In genomic region chr21:43613755-43614638, GRCh38 we compare ENCODE assay signal across 20 cellular contexts. TPM values are rescaled to one million over a fixed set of nuclear protein-coding genes. Genes with fewer than 3 reads are reported as not detected.
DNase-seq lines count a peak whose midpoint lies in the region; ATAC-seq, FAIRE-seq and TF ChIP-seq lines count a peak whose summit lies in the region.
"Had no signal": no experiment of that assay in that cellular context is flagged by ENCODE, and none has a peak within 500 bp of the region (broad histone marks: within the 10 kb centered on the region; RNA-seq: fewer than 3 reads in every experiment).

No MANE protein-coding gene starts in this region.

- peaks cover 7% of the 10 kb centered on the region for H3K27me3 Mint-ChIP-seq in activated T-helper 1 cell treated with anti-CD3 and anti-CD28 coated beads, Interleukin-12 subunit alpha, Interleukin-12 subunit beta, Interleukin-2, Interleukin-4 antibody, amounts not matched to agents 30 ng/mL and 10 ng/mL and 1 ng/mL, durations not matched to agents 14 hours and 24 hours and 36 hours (ENCODE audit: insufficient read depth)
- H3K27me3 Mint-ChIP-seq: progenitor cell of endocrine pancreas had no signal

- H3K27ac Mint-ChIP-seq in activated T-helper 1 cell treated with anti-CD3 and anti-CD28 coated beads, Interleukin-12 subunit alpha, Interleukin-12 subunit beta, Interleukin-2, Interleukin-4 antibody, amounts not matched to agents 30 ng/mL and 10 ng/mL and 1 ng/mL, durations not matched to agents 14 hours and 24 hours and 36 hours: no peak overlapping the region
- H3K27ac Mint-ChIP-seq: activated naive CD4-positive, alpha-beta T cell treated with anti-CD3 and anti-CD28 coated beads for 36 hours; H9; progenitor cell of endocrine pancreas had no signal

- H3K4me1 ChIP-seq in SJCRH30 (peaks cover 41% of the 10 kb centered on the region), Peyer's patch (peaks cover 0 to 21% (median 3%) of the 10 kb centered on the region in 4 donors)

- no peak for TF ChIP-seq CTCF in Peyer's patch (IDR thresholded peaks at IDR 0.05)

- no peaks in the 10 kb centered on the region for H3K9me3 Mint-ChIP-seq in activated T-helper 1 cell treated with anti-CD3 and anti-CD28 coated beads, Interleukin-12 subunit alpha, Interleukin-12 subunit beta, Interleukin-2, Interleukin-4 antibody, amounts not matched to agents 30 ng/mL and 10 ng/mL and 1 ng/mL, durations not matched to agents 14 hours and 24 hours and 36 hours
- H3K9me3 Mint-ChIP-seq: activated naive CD4-positive, alpha-beta T cell treated with anti-CD3 and anti-CD28 coated beads for 36 hours; H9 had no signal

- DNase-seq in CMK (ENCODE audit: low read depth): peak; percentile 31
- DNase-seq in GM18507 (ENCODE audit: extremely low spot score, insufficient read length, low read depth): peak; percentile 18
- DNase-seq in SJCRH30: peak; percentile 51 to 70
- DNase-seq in fibroblast of peridontal ligament (ENCODE audit: extremely low read depth): peak; percentile 74
- no peak for DNase-seq in Ammon's horn (ENCODE audit: low spot score)
- no peak for DNase-seq in activated T-helper 1 cell treated with anti-CD3 and anti-CD28 coated beads, Interleukin-12 subunit alpha, Interleukin-12 subunit beta, Interleukin-2, Interleukin-4 antibody, amounts not matched to agents 30 ng/mL and 10 ng/mL and 1 ng/mL, durations not matched to agents 14 hours and 24 hours and 36 hours (ENCODE audit: low spot score)
- no peak for DNase-seq in Peyer's patch
- DNase-seq: activated naive CD4-positive, alpha-beta T cell treated with anti-CD3 and anti-CD28 coated beads for 36 hours; BE2C; DMS79; H9; heart left ventricle; NCI-H1694 treated with DMSO at 0.1 percent for 48 hours; NCI-H526 treated with DMSO at 0.1 percent for 48 hours; stimulated activated CD4-positive, alpha-beta T cell treated with anti-CD3 and anti-CD28 coated beads, Interleukin-15, amount 100 ng/mL, for 24 hours; thyroid gland had no signal

- peaks cover 9% of the 10 kb centered on the region for H3K4me1 Mint-ChIP-seq in activated T-helper 1 cell treated with anti-CD3 and anti-CD28 coated beads, Interleukin-12 subunit alpha, Interleukin-12 subunit beta, Interleukin-2, Interleukin-4 antibody, amounts not matched to agents 30 ng/mL and 10 ng/mL and 1 ng/mL, durations not matched to agents 14 hours and 24 hours and 36 hours (ENCODE audit: low read depth)

- no peak for TF ChIP-seq POLR2A in Peyer's patch (IDR thresholded peaks at IDR 0.05)

- FAIRE-seq in GM18507 (lab: Jason Lieb, UNC): peak; percentile 59

- H3K36me3 ChIP-seq in SJCRH30: no peaks in the 10 kb centered on the region
- H3K36me3 ChIP-seq in Peyer's patch: no peaks in the 10 kb centered on the region
- H3K36me3 ChIP-seq: BE2C, cardiac muscle cell, heart left ventricle, thyroid gland had no signal

- intact Hi-C loops in activated T-helper 1 cell treated with anti-CD3 and anti-CD28 coated beads, Interleukin-12 subunit alpha, Interleukin-12 subunit beta, Interleukin-2, Interleukin-4 antibody, amounts not matched to agents 30 ng/mL and 10 ng/mL and 1 ng/mL, durations not matched to agents 14 hours and 24 hours and 36 hours (cut with micrococcal nuclease): loop anchor here (2.0 kb wide), 1 partner anchor 33 kb away; no protein-coding TSS in a partner anchor

- H3K4me3 Mint-ChIP-seq in activated T-helper 1 cell treated with anti-CD3 and anti-CD28 coated beads, Interleukin-12 subunit alpha, Interleukin-12 subunit beta, Interleukin-2, Interleukin-4 antibody, amounts not matched to agents 30 ng/mL and 10 ng/mL and 1 ng/mL, durations not matched to agents 14 hours and 24 hours and 36 hours: no peak overlapping the region
- H3K4me3 Mint-ChIP-seq: activated naive CD4-positive, alpha-beta T cell treated with anti-CD3 and anti-CD28 coated beads for 36 hours; H9 had no signal

- H3K9me3 ChIP-seq in SJCRH30 (replicated peaks) (no peaks in the 10 kb centered on the region), Peyer's patch (no peaks in the 10 kb centered on the region)
- H3K9me3 ChIP-seq: BE2C, heart left ventricle, thyroid gland had no signal

- H3K27me3 ChIP-seq in SJCRH30: no peaks in the 10 kb centered on the region
- no peaks in the 10 kb centered on the region for H3K27me3 ChIP-seq in Peyer's patch
- H3K27me3 ChIP-seq: BE2C, cardiac muscle cell, heart left ventricle, thyroid gland had no signal

- no peaks in the 10 kb centered on the region for H3K36me3 Mint-ChIP-seq in activated T-helper 1 cell treated with anti-CD3 and anti-CD28 coated beads, Interleukin-12 subunit alpha, Interleukin-12 subunit beta, Interleukin-2, Interleukin-4 antibody, amounts not matched to agents 30 ng/mL and 10 ng/mL and 1 ng/mL, durations not matched to agents 14 hours and 24 hours and 36 hours (ENCODE audit: low read depth)

- H3K4me3 ChIP-seq in SJCRH30 (no peak overlapping the region), Peyer's patch (no peak overlapping the region)
- H3K4me3 ChIP-seq: cardiac muscle cell, heart left ventricle, thyroid gland had no signal

- ATAC-seq in GM21423 (IDR thresholded peaks at IDR 0.05; ENCODE audit: unreplicated experiment): no peak

- no peak overlapping the region for H3K27ac ChIP-seq in SJCRH30
- no peak overlapping the region for H3K27ac ChIP-seq in Peyer's patch
- H3K27ac ChIP-seq: cardiac muscle cell, heart left ventricle, HL-60, thyroid gland had no signal

RNA-seq across cellular contexts. Expression of gene HSF2BP, which starts 45.3 kb away (rescaled TPM):
- 2.0 and 2.1 TPM in 2 replicates for total RNA-seq in SJCRH30 (2014; rRNA removed; shearing (Covaris generic))
- total RNA-seq in activated T-helper 1 cell treated with anti-CD3 and anti-CD28 coated beads, Interleukin-12 subunit alpha, Interleukin-12 subunit beta, Interleukin-2, Interleukin-4 antibody, amounts not matched to agents 30 ng/mL and 10 ng/mL and 1 ng/mL, durations not matched to agents 14 hours and 24 hours and 36 hours: 1.2 TPM in 2 replicates
- under 1 TPM in 2 of 4 donors, not detected in 2; 0.35 to 0.67 TPM for total RNA-seq in Peyer's patch

RNA-seq across cellular contexts. Expression of gene RRP1B, which starts 45.4 kb away (rescaled TPM):
- total RNA-seq in SJCRH30 (2014; rRNA removed; shearing (Covaris generic)): 80.8 and 82.8 TPM in 2 replicates
- total RNA-seq in activated T-helper 1 cell treated with anti-CD3 and anti-CD28 coated beads, Interleukin-12 subunit alpha, Interleukin-12 subunit beta, Interleukin-2, Interleukin-4 antibody, amounts not matched to agents 30 ng/mL and 10 ng/mL and 1 ng/mL, durations not matched to agents 14 hours and 24 hours and 36 hours: 76.8 and 77.8 TPM in 2 replicates
- 10 to 100 TPM; 10.7 to 28.1 (median 14.1) TPM for total RNA-seq in Peyer's patch

Comparison
In these comparisons a context has a peak if more than half of its experiments do, and no peak if none do; other contexts are left out.
1. DNase-seq: peak in CMK (single experiment), GM18507 (single experiment), SJCRH30 (2 of 2) and fibroblast of peridontal ligament (single experiment); none in Ammon's horn (single experiment), activated T-helper 1 cell treated with anti-CD3 and anti-CD28 coated beads, Interleukin-12 subunit alpha, Interleukin-12 subunit beta, Interleukin-2, Interleukin-4 antibody, amounts not matched to agents 30 ng/mL and 10 ng/mL and 1 ng/mL, durations not matched to agents 14 hours and 24 hours and 36 hours (single experiment) and Peyer's patch (0 of 3).